In the genomic region with DNA sequence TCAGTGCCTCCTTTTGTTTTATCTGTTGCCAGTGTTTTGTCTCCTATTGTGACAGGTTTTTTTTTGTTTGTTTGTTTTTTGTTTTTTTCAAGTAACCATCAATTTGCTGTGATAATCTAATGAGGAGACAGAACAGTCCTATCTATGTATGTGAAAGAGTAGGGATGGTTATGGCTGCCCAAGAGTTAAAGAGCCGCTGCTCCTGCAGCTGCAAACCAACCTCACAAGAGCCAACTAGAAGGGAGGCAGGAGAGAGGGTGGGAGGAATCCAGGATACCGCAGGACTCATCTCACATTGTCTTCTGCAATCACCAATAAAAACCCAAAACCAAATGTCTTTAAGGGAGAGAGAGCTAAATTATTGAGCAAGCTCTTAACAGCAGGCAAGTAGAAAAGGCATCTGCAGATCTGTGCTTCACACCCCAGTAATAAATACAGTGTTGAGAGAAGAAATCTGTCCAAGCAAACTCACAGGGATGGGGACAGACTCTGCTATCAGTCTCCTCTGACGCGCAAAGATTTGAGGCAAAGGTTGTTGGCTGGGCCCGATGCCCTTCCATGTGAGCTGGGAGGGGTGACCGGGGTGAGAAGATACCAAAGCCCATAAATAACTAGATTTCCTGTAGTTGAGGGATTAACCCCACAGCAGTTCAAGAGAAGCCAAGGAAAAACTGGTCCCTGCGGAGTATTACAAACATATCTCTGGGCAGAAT, we compare ENCODE assay signal across 1 cellular context.
TF ChIP-seq lines count a peak whose summit lies in the region.

No MANE protein-coding gene starts in this region.

TF ChIP-seq in SK-N-SH treated with all-trans-retinoic acid at 6 μM for 48 hours, 23 proteins besides CTCF, POLR2A, EP300 and RAD21 (continued from another document):
- no peak for TF ChIP-seq ZNF70 (CRISPR knock-in tag; IDR thresholded peaks at IDR 0.05)
- no peak for TF ChIP-seq ZFP3 (CRISPR knock-in tag; IDR thresholded peaks at IDR 0.05)
- no peak for TF ChIP-seq ZFP30 (CRISPR knock-in tag; IDR thresholded peaks at IDR 0.05)
- no peak for TF ChIP-seq ARNTL (CRISPR knock-in tag; IDR thresholded peaks at IDR 0.05; ENCODE audit: borderline replicate concordance, low read depth)
- TF ChIP-seq, protein P1, sequence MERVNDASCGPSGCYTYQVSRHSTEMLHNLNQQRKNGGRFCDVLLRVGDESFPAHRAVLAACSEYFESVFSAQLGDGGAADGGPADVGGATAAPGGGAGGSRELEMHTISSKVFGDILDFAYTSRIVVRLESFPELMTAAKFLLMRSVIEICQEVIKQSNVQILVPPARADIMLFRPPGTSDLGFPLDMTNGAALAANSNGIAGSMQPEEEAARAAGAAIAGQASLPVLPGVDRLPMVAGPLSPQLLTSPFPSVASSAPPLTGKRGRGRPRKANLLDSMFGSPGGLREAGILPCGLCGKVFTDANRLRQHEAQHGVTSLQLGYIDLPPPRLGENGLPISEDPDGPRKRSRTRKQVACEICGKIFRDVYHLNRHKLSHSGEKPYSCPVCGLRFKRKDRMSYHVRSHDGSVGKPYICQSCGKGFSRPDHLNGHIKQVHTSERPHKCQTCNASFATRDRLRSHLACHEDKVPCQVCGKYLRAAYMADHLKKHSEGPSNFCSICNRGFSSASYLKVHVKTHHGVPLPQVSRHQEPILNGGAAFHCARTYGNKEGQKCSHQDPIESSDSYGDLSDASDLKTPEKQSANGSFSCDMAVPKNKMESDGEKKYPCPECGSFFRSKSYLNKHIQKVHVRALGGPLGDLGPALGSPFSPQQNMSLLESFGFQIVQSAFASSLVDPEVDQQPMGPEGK (CRISPR knock-in tag; IDR thresholded peaks at IDR 0.05; ENCODE audit: borderline replicate concordance) = no peak
- TF ChIP-seq, protein P2, sequence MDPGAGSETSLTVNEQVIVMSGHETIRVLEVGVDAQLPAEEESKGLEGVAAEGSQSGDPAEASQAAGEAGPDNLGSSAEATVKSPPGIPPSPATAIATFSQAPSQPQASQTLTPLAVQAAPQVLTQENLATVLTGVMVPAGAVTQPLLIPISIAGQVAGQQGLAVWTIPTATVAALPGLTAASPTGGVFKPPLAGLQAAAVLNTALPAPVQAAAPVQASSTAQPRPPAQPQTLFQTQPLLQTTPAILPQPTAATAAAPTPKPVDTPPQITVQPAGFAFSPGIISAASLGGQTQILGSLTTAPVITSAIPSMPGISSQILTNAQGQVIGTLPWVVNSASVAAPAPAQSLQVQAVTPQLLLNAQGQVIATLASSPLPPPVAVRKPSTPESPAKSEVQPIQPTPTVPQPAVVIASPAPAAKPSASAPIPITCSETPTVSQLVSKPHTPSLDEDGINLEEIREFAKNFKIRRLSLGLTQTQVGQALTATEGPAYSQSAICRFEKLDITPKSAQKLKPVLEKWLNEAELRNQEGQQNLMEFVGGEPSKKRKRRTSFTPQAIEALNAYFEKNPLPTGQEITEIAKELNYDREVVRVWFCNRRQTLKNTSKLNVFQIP (CRISPR knock-in tag; IDR thresholded peaks at IDR 0.05; ENCODE audit: borderline replicate concordance, low read depth) = no peak
- no peak for TF ChIP-seq ZNF565 (CRISPR knock-in tag; conservative IDR thresholded peaks at IDR 0.05; ENCODE audit: low read depth)
- no peak for TF ChIP-seq ISL1 (CRISPR knock-in tag; IDR thresholded peaks at IDR 0.05)
- no peak for TF ChIP-seq BACH2 (CRISPR knock-in tag; IDR thresholded peaks at IDR 0.05; ENCODE audit: borderline replicate concordance)
